Comparison of ENCODE assay signal across 1 cellular context in genomic region chr7:105760549-105761447, GRCh38.
TF ChIP-seq lines count a peak whose summit lies in the region.

No MANE protein-coding gene starts in this region.

TF ChIP-seq in HEK293, 187 proteins besides CTCF, POLR2A, EP300 and RAD21 (continued from another document):
- TF ChIP-seq, protein P1, sequence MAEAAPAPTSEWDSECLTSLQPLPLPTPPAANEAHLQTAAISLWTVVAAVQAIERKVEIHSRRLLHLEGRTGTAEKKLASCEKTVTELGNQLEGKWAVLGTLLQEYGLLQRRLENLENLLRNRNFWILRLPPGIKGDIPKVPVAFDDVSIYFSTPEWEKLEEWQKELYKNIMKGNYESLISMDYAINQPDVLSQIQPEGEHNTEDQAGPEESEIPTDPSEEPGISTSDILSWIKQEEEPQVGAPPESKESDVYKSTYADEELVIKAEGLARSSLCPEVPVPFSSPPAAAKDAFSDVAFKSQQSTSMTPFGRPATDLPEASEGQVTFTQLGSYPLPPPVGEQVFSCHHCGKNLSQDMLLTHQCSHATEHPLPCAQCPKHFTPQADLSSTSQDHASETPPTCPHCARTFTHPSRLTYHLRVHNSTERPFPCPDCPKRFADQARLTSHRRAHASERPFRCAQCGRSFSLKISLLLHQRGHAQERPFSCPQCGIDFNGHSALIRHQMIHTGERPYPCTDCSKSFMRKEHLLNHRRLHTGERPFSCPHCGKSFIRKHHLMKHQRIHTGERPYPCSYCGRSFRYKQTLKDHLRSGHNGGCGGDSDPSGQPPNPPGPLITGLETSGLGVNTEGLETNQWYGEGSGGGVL (tag by site-specific recombination; IDR thresholded peaks at IDR 0.05): no peak
- no peak for TF ChIP-seq ZNF514 (tag by site-specific recombination; IDR thresholded peaks at IDR 0.05)
